In the genomic region with DNA sequence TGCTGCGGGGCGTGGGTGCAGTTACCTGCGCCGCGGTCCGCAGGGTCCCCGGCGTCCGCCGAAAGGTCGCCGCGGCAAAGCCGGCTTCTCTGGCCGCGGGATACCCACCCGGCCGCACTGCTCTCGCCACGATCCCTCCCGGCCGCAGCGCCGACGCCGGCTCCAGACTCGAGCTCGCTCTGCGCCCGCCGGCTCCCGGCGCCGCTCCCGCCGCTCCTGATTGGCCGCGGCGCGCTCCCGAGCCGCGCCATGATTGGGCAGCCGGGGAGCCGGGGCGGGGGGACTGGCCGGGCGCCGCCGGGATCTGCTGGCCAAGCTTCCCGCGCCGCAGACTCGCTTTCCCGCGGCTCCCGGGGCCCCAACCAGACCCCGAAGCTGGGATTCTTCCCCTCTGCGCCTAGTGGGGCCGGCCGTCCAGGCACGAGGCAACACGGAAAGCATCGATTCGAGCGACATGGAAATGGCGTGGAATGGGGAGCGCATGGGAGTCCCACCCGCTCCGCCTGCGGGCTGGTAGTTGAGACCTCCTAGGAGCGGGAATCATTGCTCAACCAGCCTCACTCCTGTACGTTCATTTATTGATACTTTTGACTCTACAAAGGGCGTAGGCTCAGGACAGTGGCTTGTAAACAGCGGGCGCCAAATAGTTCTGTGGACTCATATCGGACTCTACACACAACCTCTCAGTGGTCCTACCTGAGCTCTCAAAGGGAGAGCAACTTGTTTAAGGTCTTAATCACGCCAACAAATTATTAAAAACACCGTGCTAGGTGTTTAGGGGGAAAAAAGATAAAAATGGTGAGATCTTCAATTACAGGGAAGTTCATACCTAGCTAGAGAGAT, we compare ENCODE assay signal across 1 cellular context.
TF ChIP-seq lines count a peak whose summit lies in the region.

No MANE protein-coding gene starts in this region.

TF ChIP-seq in HepG2, 621 proteins besides CTCF, POLR2A, EP300 and RAD21 (continued from another document and continues in another):
- TF ChIP-seq ZBTB34 (CRISPR knock-in tag; IDR thresholded peaks at IDR 0.05) (no peak), ZNF777 (CRISPR knock-in tag; IDR thresholded peaks at IDR 0.05) (0 out of 2 replicates have a peak, but pooled peaks have one; percentile 36), NR2C2 (CRISPR knock-in tag; IDR thresholded peaks at IDR 0.05; ENCODE audit: borderline replicate concordance) (no peak), ZIK1 (CRISPR knock-in tag; IDR thresholded peaks at IDR 0.05; ENCODE audit: borderline replicate concordance, low read depth) (peak; percentile 68; the same call in 1 of the 2 replicates), ZBTB7B (CRISPR knock-in tag; IDR thresholded peaks at IDR 0.05) (peak; percentile 84), ZNF772 (CRISPR knock-in tag; IDR thresholded peaks at IDR 0.05) (no peak), ZNF17 (CRISPR knock-in tag; IDR thresholded peaks at IDR 0.05) (no peak), ZNF256 (CRISPR knock-in tag; conservative IDR thresholded peaks at IDR 0.05) (0 out of 2 replicates have a peak, but pooled peaks have one; percentile 26), KDM3A (CRISPR knock-in tag; IDR thresholded peaks at IDR 0.05; ENCODE audit: low read depth) (peak; percentile 65; the same call in 1 of the 2 replicates), ZNF326 (CRISPR knock-in tag; IDR thresholded peaks at IDR 0.05; ENCODE audit: borderline replicate concordance) (no peak), SETDB1 (CRISPR knock-in tag; IDR thresholded peaks at IDR 0.05; ENCODE audit: borderline replicate concordance) (no peak), ZNF773 (CRISPR knock-in tag; IDR thresholded peaks at IDR 0.05; ENCODE audit: borderline replicate concordance) (no peak), ONECUT2 (CRISPR knock-in tag; IDR thresholded peaks at IDR 0.05) (no peak; the same call in 1 of the 2 replicates), MLX (CRISPR knock-in tag; IDR thresholded peaks at IDR 0.05) (no peak), ZFAT (CRISPR knock-in tag; conservative IDR thresholded peaks at IDR 0.05) (0 out of 2 replicates have a peak, but pooled peaks have one; percentile 56), SKIL (CRISPR knock-in tag; IDR thresholded peaks at IDR 0.05; ENCODE audit: borderline replicate concordance) (no peak), HNF4A (CRISPR knock-in tag; IDR thresholded peaks at IDR 0.05) (no peak), ZBTB21 (CRISPR knock-in tag; IDR thresholded peaks at IDR 0.05) (no peak), POLR2G (IDR thresholded peaks at IDR 0.05; ENCODE audit: low read depth, low read length) (0 out of 2 replicates have a peak, but pooled peaks have one; percentile 34), PAWR (CRISPR knock-in tag; IDR thresholded peaks at IDR 0.05; ENCODE audit: borderline replicate concordance) (no peak), MXI1 (IDR thresholded peaks at IDR 0.05; ENCODE audit: borderline replicate concordance, low read depth, low read length) (0 out of 3 replicates have a peak, but pooled peaks have one; percentile 7), IRF9 (CRISPR knock-in tag; IDR thresholded peaks at IDR 0.05; ENCODE audit: borderline replicate concordance) (no peak), ZNF468 (CRISPR knock-in tag; IDR thresholded peaks at IDR 0.05) (no peak), ZNF672 (CRISPR knock-in tag; IDR thresholded peaks at IDR 0.05) (no peak), KLF6 (CRISPR knock-in tag; IDR thresholded peaks at IDR 0.05) (no peak), ZNF841 (CRISPR knock-in tag; IDR thresholded peaks at IDR 0.05; ENCODE audit: borderline replicate concordance) (0 out of 2 replicates have a peak, but pooled peaks have one; percentile 56), GZF1 (CRISPR knock-in tag; IDR thresholded peaks at IDR 0.05) (no peak), CCAR2 (optimal IDR thresholded peaks at IDR 0.05; ENCODE audit: low read depth, low read length) (no peak), ZNF546 (CRISPR knock-in tag; conservative IDR thresholded peaks at IDR 0.05) (no peak; the same call in none of the 2 replicates), NR2F2 (IDR thresholded peaks at IDR 0.05; ENCODE audit: borderline replicate concordance, low read depth) (no peak), ZNF749 (CRISPR knock-in tag; IDR thresholded peaks at IDR 0.05; ENCODE audit: borderline replicate concordance) (no peak), TEF (CRISPR knock-in tag; IDR thresholded peaks at IDR 0.05) (no peak)
- TF ChIP-seq, protein P1, sequence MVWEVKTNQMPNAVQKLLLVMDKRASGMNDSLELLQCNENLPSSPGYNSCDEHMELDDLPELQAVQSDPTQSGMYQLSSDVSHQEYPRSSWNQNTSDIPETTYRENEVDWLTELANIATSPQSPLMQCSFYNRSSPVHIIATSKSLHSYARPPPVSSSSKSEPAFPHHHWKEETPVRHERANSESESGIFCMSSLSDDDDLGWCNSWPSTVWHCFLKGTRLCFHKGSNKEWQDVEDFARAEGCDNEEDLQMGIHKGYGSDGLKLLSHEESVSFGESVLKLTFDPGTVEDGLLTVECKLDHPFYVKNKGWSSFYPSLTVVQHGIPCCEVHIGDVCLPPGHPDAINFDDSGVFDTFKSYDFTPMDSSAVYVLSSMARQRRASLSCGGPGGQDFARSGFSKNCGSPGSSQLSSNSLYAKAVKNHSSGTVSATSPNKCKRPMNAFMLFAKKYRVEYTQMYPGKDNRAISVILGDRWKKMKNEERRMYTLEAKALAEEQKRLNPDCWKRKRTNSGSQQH (CRISPR knock-in tag; IDR thresholded peaks at IDR 0.05; ENCODE audit: low read depth): no peak
- TF ChIP-seq, protein P2, sequence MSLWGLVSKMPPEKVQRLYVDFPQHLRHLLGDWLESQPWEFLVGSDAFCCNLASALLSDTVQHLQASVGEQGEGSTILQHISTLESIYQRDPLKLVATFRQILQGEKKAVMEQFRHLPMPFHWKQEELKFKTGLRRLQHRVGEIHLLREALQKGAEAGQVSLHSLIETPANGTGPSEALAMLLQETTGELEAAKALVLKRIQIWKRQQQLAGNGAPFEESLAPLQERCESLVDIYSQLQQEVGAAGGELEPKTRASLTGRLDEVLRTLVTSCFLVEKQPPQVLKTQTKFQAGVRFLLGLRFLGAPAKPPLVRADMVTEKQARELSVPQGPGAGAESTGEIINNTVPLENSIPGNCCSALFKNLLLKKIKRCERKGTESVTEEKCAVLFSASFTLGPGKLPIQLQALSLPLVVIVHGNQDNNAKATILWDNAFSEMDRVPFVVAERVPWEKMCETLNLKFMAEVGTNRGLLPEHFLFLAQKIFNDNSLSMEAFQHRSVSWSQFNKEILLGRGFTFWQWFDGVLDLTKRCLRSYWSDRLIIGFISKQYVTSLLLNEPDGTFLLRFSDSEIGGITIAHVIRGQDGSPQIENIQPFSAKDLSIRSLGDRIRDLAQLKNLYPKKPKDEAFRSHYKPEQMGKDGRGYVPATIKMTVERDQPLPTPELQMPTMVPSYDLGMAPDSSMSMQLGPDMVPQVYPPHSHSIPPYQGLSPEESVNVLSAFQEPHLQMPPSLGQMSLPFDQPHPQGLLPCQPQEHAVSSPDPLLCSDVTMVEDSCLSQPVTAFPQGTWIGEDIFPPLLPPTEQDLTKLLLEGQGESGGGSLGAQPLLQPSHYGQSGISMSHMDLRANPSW (CRISPR knock-in tag; IDR thresholded peaks at IDR 0.05; ENCODE audit: borderline replicate concordance): no peak
- TF ChIP-seq, protein P3, sequence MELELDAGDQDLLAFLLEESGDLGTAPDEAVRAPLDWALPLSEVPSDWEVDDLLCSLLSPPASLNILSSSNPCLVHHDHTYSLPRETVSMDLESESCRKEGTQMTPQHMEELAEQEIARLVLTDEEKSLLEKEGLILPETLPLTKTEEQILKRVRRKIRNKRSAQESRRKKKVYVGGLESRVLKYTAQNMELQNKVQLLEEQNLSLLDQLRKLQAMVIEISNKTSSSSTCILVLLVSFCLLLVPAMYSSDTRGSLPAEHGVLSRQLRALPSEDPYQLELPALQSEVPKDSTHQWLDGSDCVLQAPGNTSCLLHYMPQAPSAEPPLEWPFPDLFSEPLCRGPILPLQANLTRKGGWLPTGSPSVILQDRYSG (CRISPR knock-in tag; IDR thresholded peaks at IDR 0.05): peak; percentile 60; the same call in 1 of the 2 replicates
- TF ChIP-seq, protein P4, sequence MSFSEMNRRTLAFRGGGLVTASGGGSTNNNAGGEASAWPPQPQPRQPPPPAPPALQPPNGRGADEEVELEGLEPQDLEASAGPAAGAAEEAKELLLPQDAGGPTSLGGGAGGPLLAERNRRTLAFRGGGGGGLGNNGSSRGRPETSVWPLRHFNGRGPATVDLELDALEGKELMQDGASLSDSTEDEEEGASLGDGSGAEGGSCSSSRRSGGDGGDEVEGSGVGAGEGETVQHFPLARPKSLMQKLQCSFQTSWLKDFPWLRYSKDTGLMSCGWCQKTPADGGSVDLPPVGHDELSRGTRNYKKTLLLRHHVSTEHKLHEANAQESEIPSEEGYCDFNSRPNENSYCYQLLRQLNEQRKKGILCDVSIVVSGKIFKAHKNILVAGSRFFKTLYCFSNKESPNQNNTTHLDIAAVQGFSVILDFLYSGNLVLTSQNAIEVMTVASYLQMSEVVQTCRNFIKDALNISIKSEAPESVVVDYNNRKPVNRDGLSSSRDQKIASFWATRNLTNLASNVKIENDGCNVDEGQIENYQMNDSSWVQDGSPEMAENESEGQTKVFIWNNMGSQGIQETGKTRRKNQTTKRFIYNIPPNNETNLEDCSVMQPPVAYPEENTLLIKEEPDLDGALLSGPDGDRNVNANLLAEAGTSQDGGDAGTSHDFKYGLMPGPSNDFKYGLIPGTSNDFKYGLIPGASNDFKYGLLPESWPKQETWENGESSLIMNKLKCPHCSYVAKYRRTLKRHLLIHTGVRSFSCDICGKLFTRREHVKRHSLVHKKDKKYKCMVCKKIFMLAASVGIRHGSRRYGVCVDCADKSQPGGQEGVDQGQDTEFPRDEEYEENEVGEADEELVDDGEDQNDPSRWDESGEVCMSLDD (CRISPR knock-in tag; IDR thresholded peaks at IDR 0.05; ENCODE audit: borderline replicate concordance): no peak
